ENCODE assay signal across 8 cellular contexts in genomic region chr1:32876341-32877210, GRCh38. TPM values are rescaled to one million over a fixed set of nuclear protein-coding genes. Genes with fewer than 3 reads are reported as not detected.
DNase-seq lines count a peak whose midpoint lies in the region; ATAC-seq and TF ChIP-seq lines count a peak whose summit lies in the region.

No MANE protein-coding gene starts in this region.

- WGBS in prostate gland: 39% methylated on average over 16 of the region's 16 CpGs

- TF ChIP-seq POLR2A in prostate gland (IDR thresholded peaks at IDR 0.05): no peak

- no peak overlapping the region; the same call in 1 of the 2 replicates for H3K27ac ChIP-seq in OCI-LY3 (ENCODE audit: low read length)
- H3K27ac ChIP-seq in prostate gland: no peak overlapping the region

- no peaks in the 10 kb centered on the region for H3K79me2 ChIP-seq in OCI-LY3 (ENCODE audit: low read length)

- no peak for DNase-seq in BJ (ENCODE audit: low read depth)
- peak; percentile 84 for DNase-seq in GM20000 (ENCODE audit: low spot score)
- peak; percentile 59 for DNase-seq in activated gamma-delta T cell treated with Interleukin-2 at 50 U/mL for 16 hours
- DNase-seq in Right ventricle myocardium inferior (ENCODE audit: missing footprints): peak; percentile 84
- DNase-seq in prostate gland (ENCODE audit: low spot score): no peak
- no peak for DNase-seq in COR-L47 (lab: John Stamatoyannopoulos, UW)

- peak overlapping the region; percentile 64 for H3K4me2 ChIP-seq in OCI-LY3 (ENCODE audit: low read length)

- POLR2A ChIA-PET in BJ (lab: Charles Lee): interaction anchor here (0.6 kb wide), 1 partner anchor 205 kb away, joined by 5 read pairs; no protein-coding TSS in a partner anchor

- CTCF ChIA-PET in BJ (lab: Yijun Ruan, JAX): interaction anchor here (0.6 to 6.7 kb wide), 25 partner anchors 8 to 735 kb away, joined by 3 to 55 read pairs (median 4); partner anchors contain the start of gene HPCA

- H2AFZ ChIP-seq in OCI-LY3 (ENCODE audit: low read depth, low read length): peak overlapping the region; percentile 98

- intact Hi-C loops in Right ventricle myocardium inferior (cut with DNase I): loop anchor here (1.0 kb wide), 1 partner anchor 210 kb away; no protein-coding TSS in a partner anchor
- intact Hi-C loops in prostate gland (cut with DNase I): loop anchor here (10.0 kb wide), 1 partner anchor 472 kb away; no protein-coding TSS in a partner anchor

- TF ChIP-seq CTCF in BJ (IDR thresholded peaks at IDR 0.05; ENCODE audit: insufficient read depth, low read depth, low read length) (peak; percentile 93), GM20000 (IDR thresholded peaks at IDR 0.05; ENCODE audit: extremely low read depth, missing control alignments) (peak; percentile 91), OCI-LY3 (IDR thresholded peaks at IDR 0.05; ENCODE audit: low read depth, low read length) (peak; percentile 79), prostate gland (IDR thresholded peaks at IDR 0.05) (peak; percentile 64 to 85 (median 74))

- no peak overlapping the region for H3K4me3 ChIP-seq in BJ (ENCODE audit: low read depth, low read length)
- peak overlapping the region; percentile 30 for H3K4me3 ChIP-seq in OCI-LY3 (ENCODE audit: low read length)
- no peak overlapping the region for H3K4me3 ChIP-seq in prostate gland

- peaks cover 4% of the 10 kb centered on the region; the same call in 1 of the 2 replicates for H3K27me3 ChIP-seq in BJ (ENCODE audit: control insufficient read depth, insufficient read depth, low read length)
- no peaks in the 10 kb centered on the region; the same call in 1 of the 2 replicates for H3K27me3 ChIP-seq in OCI-LY3 (ENCODE audit: low read depth, low read length)
- no peaks in the 10 kb centered on the region for H3K27me3 ChIP-seq in prostate gland (replicated peaks; ENCODE audit: insufficient read depth)

- H3K4me1 ChIP-seq in OCI-LY3 (ENCODE audit: low read length) (peaks cover 22% of the 10 kb centered on the region), prostate gland (replicated peaks) (no peaks in the 10 kb centered on the region)

- H3K9ac ChIP-seq in OCI-LY3 (ENCODE audit: low read length): peak overlapping the region; percentile 55; the same call in 1 of the 2 replicates

- H3K9me3 ChIP-seq in OCI-LY3 (ENCODE audit: insufficient read depth, low read length) (no peaks in the 10 kb centered on the region), prostate gland (no peaks in the 10 kb centered on the region)

- ATAC-seq in Right ventricle myocardium inferior (peak; percentile 55), HG02678 (IDR thresholded peaks at IDR 0.05; ENCODE audit: unreplicated experiment) (no peak)

- H4K20me1 ChIP-seq in OCI-LY3 (ENCODE audit: insufficient read depth, low read length): no peaks in the 10 kb centered on the region

- H3K36me3 ChIP-seq in BJ (ENCODE audit: control insufficient read depth, insufficient read depth, low read length) (no peaks in the 10 kb centered on the region), OCI-LY3 (replicated peaks; ENCODE audit: low read depth, low read length) (no peaks in the 10 kb centered on the region), prostate gland (no peaks in the 10 kb centered on the region)

RNA-seq across cellular contexts. Expression of gene FNDC5, which starts 5.9 kb away (rescaled TPM):
- polyA plus RNA-seq in BJ (2011; rRNA removed): 1.1 and 1.2 TPM in 2 replicates
- polyA minus RNA-seq in BJ (2011; rRNA and poly(A)+ RNA removed): 0.57 TPM in 2 replicates
- 139 TPM for total RNA-seq in Right ventricle myocardium inferior
- 10 to 100 TPM in 1 of 2 donors, 1 to 10 TPM in 1; 1.5 to 19.1 TPM for total RNA-seq in prostate gland

RNA-seq across cellular contexts. Expression of gene HPCA, which starts 9.7 kb away (rescaled TPM):
- polyA plus RNA-seq in BJ (2011; rRNA removed): not detected in 2 replicates
- 0.21 TPM in 1 of 2 replicates, not detected in the other for polyA minus RNA-seq in BJ (2011; rRNA and poly(A)+ RNA removed)
- total RNA-seq in Right ventricle myocardium inferior: not detected
- 1 to 10 TPM in 1 of 2 donors, not detected in 1; 1.6 TPM for total RNA-seq in prostate gland

RNA-seq across cellular contexts. Expression of gene TMEM54, which starts 24.6 kb away (rescaled TPM):
- 19.1 and 34.9 TPM in 2 replicates for polyA plus RNA-seq in BJ (2011; rRNA removed)
- polyA minus RNA-seq in BJ (2011; rRNA and poly(A)+ RNA removed): 13.5 and 22.0 TPM in 2 replicates
- total RNA-seq in Right ventricle myocardium inferior (10.9 TPM), prostate gland (100 to 1,000 TPM in 1 of 2 donors, 10 to 100 TPM in 1; 96.2 to 239 TPM)

RNA-seq across cellular contexts. Expression of gene S100PBP, which starts 59.1 kb away (rescaled TPM):
- polyA plus RNA-seq in BJ (2011; rRNA removed): 20.7 and 31.8 TPM in 2 replicates
- polyA minus RNA-seq in BJ (2011; rRNA and poly(A)+ RNA removed): 16.8 and 24.8 TPM in 2 replicates
- total RNA-seq in Right ventricle myocardium inferior (11.7 TPM), prostate gland (10 to 100 TPM; 27.1 to 72.5 TPM)

RNA-seq across cellular contexts. Expression of gene YARS1, which starts 59.4 kb away (rescaled TPM):
- 71.8 and 75.3 TPM in 2 replicates for polyA plus RNA-seq in BJ (2011; rRNA removed)
- 76.8 and 78.8 TPM in 2 replicates for polyA minus RNA-seq in BJ (2011; rRNA and poly(A)+ RNA removed)
- total RNA-seq in Right ventricle myocardium inferior: 29.8 TPM
- total RNA-seq in prostate gland: 10 to 100 TPM; 32.0 to 63.5 TPM

Comparison
In these comparisons a context has a peak if more than half of its experiments do, and no peak if none do; other contexts are left out.
1. DNase-seq: peak in GM20000 (single experiment), activated gamma-delta T cell treated with Interleukin-2 at 50 U/mL for 16 hours (single experiment) and Right ventricle myocardium inferior (single experiment); none in BJ (single experiment), prostate gland (single experiment) and COR-L47 (single experiment).
2. Peak in every context shown above with its lines, with median percentiles within 50 percentile points of each other: CTCF ChIP-seq.